In the genomic region with DNA sequence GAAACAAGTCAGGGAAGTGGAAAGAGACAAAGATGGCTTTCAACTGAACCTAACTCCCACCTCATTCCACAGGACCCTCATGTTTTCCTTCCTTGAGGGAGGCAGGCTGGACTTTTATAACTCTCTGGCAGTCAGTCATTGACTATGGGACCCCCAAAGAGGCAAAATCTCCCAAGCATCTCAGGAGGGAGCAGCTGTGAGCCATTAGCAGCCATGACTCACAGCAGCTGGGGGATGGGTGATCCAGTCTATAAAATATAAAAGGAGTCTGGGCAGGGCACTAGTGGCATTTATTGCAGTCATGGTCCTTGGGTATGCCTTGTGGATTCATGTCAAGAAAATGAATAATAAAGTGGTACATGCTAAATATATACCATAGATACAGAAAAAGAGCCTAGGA, we compare ENCODE assay signal across 26 cellular contexts.
"Had no signal": no experiment of that assay in that cellular context is flagged by ENCODE, and none has a peak within 500 bp of the region (broad histone marks: within the 10 kb centered on the region; RNA-seq: fewer than 3 reads in every experiment).

No MANE protein-coding gene starts in this region.

- H3K4me2 ChIP-seq: hepatocyte had no signal

- DNase-seq: colonic mucosa; cortex of kidney; effector CD8-positive, alpha-beta T cell; effector memory CD8-positive, alpha-beta T cell; endodermal cell; foreskin keratinocyte; heart left ventricle; hypothalamus; immature natural killer cell; islet precursor cell; kidney; kidney glomerular epithelial cell; left colon; left lung; left ventricle myocardium superior; lower lobe of right lung; mesenchymal stem cell; mucosa of descending colon; naive B cell had no signal

- H3K27ac ChIP-seq: colonic mucosa, esophagus muscularis mucosa, foreskin keratinocyte, gastroesophageal sphincter, heart left ventricle, hepatocyte, left lung, lower lobe of right lung had no signal

- H2AFZ ChIP-seq: hepatocyte had no signal

- H3K4me3 ChIP-seq: colonic mucosa, esophagus muscularis mucosa, gastroesophageal sphincter, heart left ventricle, hepatocyte, left lung, lower lobe of right lung, mucosa of descending colon had no signal

- H3K36me3 ChIP-seq: colonic mucosa, esophagus muscularis mucosa, gastroesophageal sphincter, heart left ventricle, left lung, lower lobe of right lung had no signal

- H3K27me3 ChIP-seq: colonic mucosa, foreskin keratinocyte, hepatocyte had no signal

- H3K4me3 Mint-ChIP-seq: dendritic cell treated with granulocyte-macrophage colony-stimulating factor and Interleukin-4, amounts not matched to agents 40 ng/mL and 50 ng/mL, for 4 days; effector memory CD8-positive, alpha-beta T cell; endodermal cell; immature natural killer cell; mesothelial cell of epicardium; naive B cell had no signal

- H3K4me1 ChIP-seq: colonic mucosa, esophagus muscularis mucosa, foreskin keratinocyte, gastroesophageal sphincter, heart left ventricle, left lung, lower lobe of right lung had no signal

- H3K9me3 ChIP-seq: colonic mucosa, esophagus muscularis mucosa, lower lobe of right lung had no signal

- H3K36me3 Mint-ChIP-seq: immature natural killer cell, mesothelial cell of epicardium had no signal

- H3K4me1 Mint-ChIP-seq: endodermal cell, immature natural killer cell, mesothelial cell of epicardium, naive B cell had no signal

- H3K27me3 Mint-ChIP-seq: dendritic cell treated with granulocyte-macrophage colony-stimulating factor and Interleukin-4, amounts not matched to agents 40 ng/mL and 50 ng/mL, for 4 days; effector memory CD8-positive, alpha-beta T cell; naive B cell had no signal

- FAIRE-seq: endometrium, frontal cortex, kidney had no signal

- H3K79me2 ChIP-seq: hepatocyte had no signal

- H3K27ac Mint-ChIP-seq: dendritic cell treated with granulocyte-macrophage colony-stimulating factor and Interleukin-4, amounts not matched to agents 40 ng/mL and 50 ng/mL, for 4 days; effector memory CD8-positive, alpha-beta T cell; endodermal cell; immature natural killer cell; mesothelial cell of epicardium; naive B cell had no signal
